In genomic region chr21:21163904-21164303, GRCh38 we compare ENCODE assay signal across 8 cellular contexts.
A peak's percentile ranks its signal among the peaks of the same experiment; 100 is the strongest.
DNase-seq lines count a peak whose midpoint lies in the region; ATAC-seq and TF ChIP-seq lines count a peak whose summit lies in the region.

No MANE protein-coding gene starts in this region.

- H3K9me3 ChIP-seq in CD8-positive, alpha-beta T cell (ENCODE audit: low read length), result no peaks in the 10 kb centered on the region

- intact Hi-C loops in CD8-positive, alpha-beta T cell (cut with DNase I, micrococcal nuclease), result loop anchor here in 1 of 2 experiments (1.0 kb wide), 1 partner anchor 1628 kb away; no protein-coding TSS in a partner anchor

- no peaks in the 10 kb centered on the region for H3K27me3 ChIP-seq in CD8-positive, alpha-beta T cell (ENCODE audit: insufficient read depth, low read length)
- no peaks in the 10 kb centered on the region for H3K27me3 ChIP-seq in brain microvascular endothelial cell (replicated peaks)

- H3K36me3 Mint-ChIP-seq in CD8-positive, alpha-beta T cell, result no peaks in the 10 kb centered on the region

- CTCF ChIA-PET in CD8-positive, alpha-beta T cell (lab: Charles Lee), result interaction anchor here (0.9 kb wide), 2 partner anchors 77 to 1629 kb away, joined by 3 to 4 read pairs; no protein-coding TSS in a partner anchor

- H3K27ac Mint-ChIP-seq in CD8-positive, alpha-beta T cell, result no peak overlapping the region

- H3K27me3 Mint-ChIP-seq in CD8-positive, alpha-beta T cell (ENCODE audit: low read depth), result no peaks in the 10 kb centered on the region

- H3K27ac ChIP-seq in CD8-positive, alpha-beta T cell (ENCODE audit: low read depth, low read length), result no peak overlapping the region
- H3K27ac ChIP-seq in brain microvascular endothelial cell, result no peak overlapping the region

- H3K36me3 ChIP-seq in CD8-positive, alpha-beta T cell (ENCODE audit: insufficient read depth, low read length), result no peaks in the 10 kb centered on the region
- H3K36me3 ChIP-seq in brain microvascular endothelial cell (replicated peaks), result no peaks in the 10 kb centered on the region

- in situ Hi-C loops in brain microvascular endothelial cell (cut with HindIII; ENCODE audit: low pct_ligation_motif_present, low sequenced_read_pairs), result no loop called here

- DNase-seq in CD8-positive, alpha-beta T cell, result peak in 5 of 7 experiments; percentile 1 to 26 (median 22)
- DNase-seq in NAMALWA (ENCODE audit: low spot score) (peak; percentile 74), SK-N-DZ (ENCODE audit: low spot score) (peak; percentile 72), brain microvascular endothelial cell (peak; percentile 52), islet precursor cell (peak; percentile 58)
- peak; percentile 3 for DNase-seq in stimulated activated CD8-positive, alpha-beta memory T cell treated with anti-CD3 and anti-CD28 coated beads, Interleukin-4, amount 100 ng/mL, for 24 hours (ENCODE audit: low read depth)

- no peak for ATAC-seq in CD8-positive, alpha-beta T cell
- ATAC-seq in GM21786 (IDR thresholded peaks at IDR 0.05; ENCODE audit: unreplicated experiment), result peak; percentile 53
- ATAC-seq in GM19395 (IDR thresholded peaks at IDR 0.05; ENCODE audit: unreplicated experiment), result no peak

- H3K9me3 Mint-ChIP-seq in CD8-positive, alpha-beta T cell, result no peaks in the 10 kb centered on the region

- H3K4me1 Mint-ChIP-seq in CD8-positive, alpha-beta T cell (ENCODE audit: low read depth), result no peaks in the 10 kb centered on the region

- H3K4me1 ChIP-seq in CD8-positive, alpha-beta T cell (ENCODE audit: insufficient read depth, low read length), result no peaks in the 10 kb centered on the region

- no peak overlapping the region for H3K4me3 ChIP-seq in CD8-positive, alpha-beta T cell (ENCODE audit: low read depth, low read length)
- H3K4me3 ChIP-seq in brain microvascular endothelial cell (ENCODE audit: low read depth, low read length), result no peak overlapping the region

- POLR2A ChIA-PET in CD8-positive, alpha-beta T cell (lab: Charles Lee), result no interaction called here

- H3K4me3 Mint-ChIP-seq in CD8-positive, alpha-beta T cell, result no peak overlapping the region

- TF ChIP-seq CTCF in CD8-positive, alpha-beta T cell (IDR thresholded peaks at IDR 0.05), result peak; percentile 57
- TF ChIP-seq CTCF in brain microvascular endothelial cell (IDR thresholded peaks at IDR 0.05; ENCODE audit: low read depth, low read length, missing control alignments), result peak; percentile 67

Comparison
In these comparisons a context has a peak if more than half of its experiments do, and no peak if none do; other contexts are left out.
1. DNase-seq: peak in every context shown above with its lines; median percentile 74 in NAMALWA; 72 in SK-N-DZ; 58 in islet precursor cell; 52 in brain microvascular endothelial cell; 22 in CD8-positive, alpha-beta T cell; 3 in stimulated activated CD8-positive, alpha-beta memory T cell treated with anti-CD3 and anti-CD28 coated beads, Interleukin-4, amount 100 ng/mL, for 24 hours.